In the genomic region with DNA sequence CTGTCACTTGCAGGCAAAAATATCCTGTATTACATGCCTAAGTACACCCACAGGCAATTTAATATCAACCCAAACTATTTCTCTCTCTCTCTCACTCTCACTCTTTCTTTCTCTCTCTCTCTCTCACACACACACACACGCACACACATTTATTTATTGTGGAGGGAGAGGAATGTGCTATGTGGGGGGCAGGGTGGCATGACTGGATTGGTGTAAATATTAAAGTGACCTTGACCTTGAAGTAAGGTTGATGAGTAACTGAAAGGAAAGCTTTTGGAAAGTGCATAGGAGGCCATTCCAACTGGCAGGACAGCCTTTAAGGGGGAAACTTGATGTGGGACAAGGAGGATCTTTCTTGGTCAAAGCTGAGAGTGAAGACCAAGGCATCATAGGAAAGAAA, we compare ENCODE assay signal across 24 cellular contexts.
"Had no signal": no experiment of that assay in that cellular context is flagged by ENCODE, and none has a peak within 500 bp of the region (broad histone marks: within the 10 kb centered on the region; RNA-seq: fewer than 3 reads in every experiment).

No MANE protein-coding gene starts in this region.

- H3K79me2 ChIP-seq: hepatocyte had no signal

- H3K4me3 ChIP-seq: colonic mucosa, gastroesophageal sphincter, heart left ventricle, hepatocyte, left lung, lower lobe of right lung, mucosa of descending colon had no signal

- H3K27me3 ChIP-seq: colonic mucosa, foreskin keratinocyte, gastroesophageal sphincter, heart left ventricle, hepatocyte, left lung had no signal

- ATAC-seq: effector memory CD8-positive, alpha-beta T cell; esophagus mucosa; foreskin keratinocyte; gastroesophageal sphincter; heart left ventricle; left cardiac atrium; left lung; left ventricle myocardium superior; lower lobe of right lung; mucosa of descending colon had no signal

- H3K9me3 ChIP-seq: colonic mucosa, gastroesophageal sphincter, heart left ventricle, left lung, lower lobe of right lung, mucosa of descending colon had no signal

- DNase-seq: cerebellar nuclear complex; colonic mucosa; cortex of kidney; effector CD8-positive, alpha-beta T cell; effector memory CD8-positive, alpha-beta T cell; endodermal cell; erythroblast; foreskin keratinocyte; heart left ventricle; hypothalamus; left cardiac atrium; left lung; left ventricle myocardium superior; lower lobe of right lung; mesenchymal stem cell; mucosa of descending colon had no signal

- H3K4me2 ChIP-seq: hepatocyte had no signal

- FAIRE-seq: endometrium, frontal cortex, islet of Langerhans, keratinocyte had no signal

- H3K4me1 ChIP-seq: colonic mucosa, foreskin keratinocyte, gastroesophageal sphincter, heart left ventricle, left lung, lower lobe of right lung had no signal

- H2AFZ ChIP-seq: hepatocyte had no signal

- H3K36me3 ChIP-seq: colonic mucosa, gastroesophageal sphincter, heart left ventricle, left lung, lower lobe of right lung had no signal

- H3K27ac ChIP-seq: colonic mucosa, epithelial cell of prostate, foreskin keratinocyte, gastroesophageal sphincter, heart left ventricle, hepatocyte, left lung, lower lobe of right lung had no signal
